16 cellular contexts compared by ENCODE assay signal in genomic region chr7:33395340-33395739, GRCh38.
DNase-seq lines count a peak whose midpoint lies in the region; ATAC-seq lines count a peak whose summit lies in the region.
"Had no signal": no experiment of that assay in that cellular context is flagged by ENCODE, and none has a peak within 500 bp of the region (broad histone marks: within the 10 kb centered on the region; RNA-seq: fewer than 3 reads in every experiment).

No MANE protein-coding gene starts in this region.

- DNase-seq in H4 (ENCODE audit: low spot score): peak; percentile 30
- peak; percentile 18 for DNase-seq in NCI-H146 treated with DMSO at 0.1 percent for 48 hours (lab: John Stamatoyannopoulos, UW; ENCODE audit: unreplicated experiment)
- peak; percentile 82 for DNase-seq in NCI-H748 (lab: John Stamatoyannopoulos, UW; ENCODE audit: unreplicated experiment)
- DNase-seq in iris pigment epithelial cell (ENCODE audit: low read depth): peak; percentile 17
- DNase-seq in NAMALWA (ENCODE audit: low spot score): no peak
- no peak for DNase-seq in AML-193 (lab: John Stamatoyannopoulos, UW)
- DNase-seq: activated CD4-positive, alpha-beta T cell treated with anti-CD3 and anti-CD28 coated beads, Interleukin-2, amount 10 ng/mL, durations not matched to agents 7 days and 5 days; activated CD8-positive, alpha-beta memory T cell treated with anti-CD3 and anti-CD28 coated beads, Interleukin-2, amount 50 U/mL, for 4 hours; amniotic stem cell; CD8-positive, alpha-beta memory T cell; effector memory CD8-positive, alpha-beta T cell; NCI-H187; NK-92 treated with Interleukin-12 subunit alpha and Interleukin-12 subunit beta, amount 100 ng/mL, for 24 hours; RPMI8226; stimulated activated CD4-positive, alpha-beta T cell treated with anti-CD3 and anti-CD28 coated beads, Interleukin-4, amount 100 ng/mL, for 24 hours had no signal

- no peak for ATAC-seq in GM21423 (IDR thresholded peaks at IDR 0.05; ENCODE audit: unreplicated experiment)
- ATAC-seq: effector memory CD8-positive, alpha-beta T cell had no signal

Comparison
In these comparisons a context has a peak if more than half of its experiments do, and no peak if none do; other contexts are left out.
1. DNase-seq: peak in H4 (single experiment), NCI-H146 treated with DMSO at 0.1 percent for 48 hours (single experiment), NCI-H748 (single experiment) and iris pigment epithelial cell (single experiment); none in NAMALWA (single experiment) and AML-193 (0 of 2).